ENCODE assay signal across 8 cellular contexts in the genomic region with DNA sequence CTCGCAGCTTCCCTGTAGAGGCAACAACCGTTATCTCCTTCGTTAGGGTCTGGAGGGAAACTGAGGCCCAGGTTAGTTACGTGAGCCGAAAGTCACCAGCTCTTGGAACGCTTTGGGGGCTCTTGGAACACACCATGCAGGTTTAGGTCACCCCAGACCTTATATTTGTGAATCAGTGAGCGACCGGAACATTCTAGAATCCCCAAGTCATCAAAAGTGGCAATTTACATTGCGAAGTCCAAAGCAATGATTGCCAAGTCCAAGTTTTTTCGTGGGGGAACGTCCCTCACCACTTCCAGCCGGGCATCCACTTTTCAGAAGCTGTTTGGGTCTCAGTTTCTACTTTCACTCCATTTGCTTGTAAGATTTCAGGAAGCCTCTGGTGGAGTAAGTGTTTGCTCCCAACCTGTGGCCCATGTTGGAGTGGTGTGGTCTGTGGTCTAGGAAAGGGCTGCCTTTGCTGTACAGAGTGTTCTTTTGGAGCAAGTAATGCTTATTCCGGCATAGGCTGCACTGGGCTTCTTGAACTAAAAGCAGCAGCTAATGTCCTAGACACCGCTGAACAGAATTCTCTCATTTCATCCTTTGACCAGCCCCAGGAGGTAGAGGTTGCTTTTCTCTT. TPM values are rescaled to one million over a fixed set of nuclear protein-coding genes. Genes with fewer than 3 reads are reported as not detected.
DNase-seq lines count a peak whose midpoint lies in the region; ATAC-seq and TF ChIP-seq lines count a peak whose summit lies in the region.

No MANE protein-coding gene starts in this region.

- CTCF ChIA-PET in BJ (lab: Yijun Ruan, JAX): interaction anchor here (1.0 to 1.6 kb wide), 4 partner anchors 9 to 192 kb away, joined by 3 to 6 read pairs (median 4); no protein-coding TSS in a partner anchor

- no peaks in the 10 kb centered on the region for H3K9me3 ChIP-seq in MG63
- H3K9me3 ChIP-seq in colonic mucosa: no peaks in the 10 kb centered on the region

- no peaks in the 10 kb centered on the region for H3K4me1 ChIP-seq in colonic mucosa

- TF ChIP-seq CTCF in BJ (IDR thresholded peaks at IDR 0.05; ENCODE audit: insufficient read depth, low read depth, low read length): no peak
- no peak for TF ChIP-seq CTCF in colonic mucosa (IDR thresholded peaks at IDR 0.05)

- DNase-seq in BJ (ENCODE audit: low read depth) (no peak), MG63 (no peak), colonic mucosa (no peak), myocyte (ENCODE audit: low read depth) (peak; percentile 36), ACHN (no peak), NCI-H1694 treated with DMSO at 0.1 percent for 48 hours (lab: John Stamatoyannopoulos, UW) (no peak)

- POLR2A ChIA-PET in BJ (lab: Charles Lee): interaction anchor here (1.9 kb wide), 1 partner anchor 32 kb away, joined by 5 read pairs; the partner anchor contains the start of gene SPRY4

- peak overlapping the region; percentile 61 for H3K4me3 ChIP-seq in BJ (ENCODE audit: low read depth, low read length)
- H3K4me3 ChIP-seq in MG63: peak overlapping the region; percentile 58
- H3K4me3 ChIP-seq in colonic mucosa: peak overlapping the region; percentile 59

- intact Hi-C loops in colonic mucosa (cut with DNase I): no loop called here

- peak overlapping the region; percentile 71 to 81 for H3K9ac ChIP-seq in colonic mucosa (ENCODE audit: low read depth in 2 of 2, low read length in 2 of 2)

- no peak for ATAC-seq in HG02840 (IDR thresholded peaks at IDR 0.05; ENCODE audit: low FRiP score, unreplicated experiment)
- ATAC-seq in HG02885 (IDR thresholded peaks at IDR 0.05; ENCODE audit: poor library complexity, unreplicated experiment): no peak

- in situ Hi-C loops in ACHN (cut with HindIII; ENCODE audit: low pct_ligation_motif_present, low pct_unique_long_range_greater_than_20kb, low sequenced_read_pairs): no loop called here

- no peaks in the 10 kb centered on the region for H3K27me3 ChIP-seq in BJ (ENCODE audit: control insufficient read depth, insufficient read depth, low read length)
- H3K27me3 ChIP-seq in MG63: no peaks in the 10 kb centered on the region
- no peaks in the 10 kb centered on the region for H3K27me3 ChIP-seq in colonic mucosa

- peak overlapping the region; percentile 84 for H3K27ac ChIP-seq in colonic mucosa

- H3K36me3 ChIP-seq in BJ (ENCODE audit: control insufficient read depth, insufficient read depth, low read length) (no peaks in the 10 kb centered on the region), MG63 (no peaks in the 10 kb centered on the region), colonic mucosa (no peaks in the 10 kb centered on the region)

RNA-seq across cellular contexts. Expression of gene SPRY4, which starts 32.8 kb away (rescaled TPM):
- 7.2 and 13.0 TPM in 2 replicates for polyA plus RNA-seq in BJ (2011; rRNA removed)
- polyA minus RNA-seq in BJ (2011; rRNA and poly(A)+ RNA removed): 16.0 and 19.1 TPM in 2 replicates
- total RNA-seq in MG63 (2014; rRNA removed; shearing (Covaris generic); ENCODE audit: low replicate concordance): 3.9 and 5.5 TPM in 2 replicates
- total RNA-seq in colonic mucosa (10 to 100 TPM in 1 of 2 donors, 1 to 10 TPM in 1; 8.4 to 21.5 TPM), myocyte (11.6 and 13.1 TPM in 2 replicates)
- polyA plus RNA-seq in myocyte (2012): 5.3 TPM
